ENCODE assay signal across 22 cellular contexts in the genomic region with DNA sequence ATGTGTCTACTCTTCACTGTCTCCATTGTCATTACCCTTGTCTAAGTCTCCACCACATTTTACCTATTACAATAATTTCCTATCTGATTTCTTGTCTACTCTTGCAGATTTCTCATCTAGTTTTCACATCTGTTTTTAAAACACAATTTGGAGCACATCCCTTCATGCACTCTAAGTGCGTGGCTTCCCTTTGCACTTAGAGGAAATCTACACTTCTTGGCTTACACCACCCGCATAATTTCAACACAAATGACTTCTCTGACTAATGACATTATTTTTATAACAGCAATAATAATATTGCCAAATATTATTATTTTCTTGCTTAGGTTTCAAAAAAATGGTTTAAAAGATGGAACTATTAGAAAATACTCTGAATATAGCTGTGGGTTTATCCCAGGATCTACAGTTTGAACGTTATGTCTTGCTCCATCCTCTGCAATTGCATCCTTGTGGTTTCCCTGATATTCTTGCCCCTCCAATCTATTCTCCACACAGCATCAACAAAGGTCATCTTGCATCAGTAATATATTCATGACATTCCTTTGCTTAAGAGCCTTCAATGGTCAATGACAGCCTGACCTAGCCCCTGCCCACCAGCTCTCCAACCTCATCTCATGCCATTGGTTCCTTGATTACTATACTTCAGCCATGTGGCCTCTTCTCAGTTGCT.
"Had no signal": no experiment of that assay in that cellular context is flagged by ENCODE, and none has a peak within 500 bp of the region (broad histone marks: within the 10 kb centered on the region; RNA-seq: fewer than 3 reads in every experiment).

No MANE protein-coding gene starts in this region.

- ATAC-seq: natural killer cell; right lobe of liver; stimulated activated memory B cell treated with anti-CD40 and anti-IgM and Interleukin-4, amounts not matched to agents 10 μg/mL and 1 μg/mL and 100 μg/mL, for 72 hours; stimulated activated naive CD8-positive, alpha-beta T cell treated with anti-CD3 and anti-CD28 coated beads, Interleukin-15, amount 100 ng/mL, for 72 hours had no signal

- H3K4me3 ChIP-seq: left ventricle myocardium inferior, lung, neural progenitor cell, ovary, right atrium auricular region, right lobe of liver, smooth muscle cell, tibial nerve, uterus had no signal

- H3K4me1 ChIP-seq: left ventricle myocardium inferior, right atrium auricular region, right lobe of liver, tibial nerve, uterus had no signal

- H2AFZ ChIP-seq: neural progenitor cell had no signal

- H3K27me3 ChIP-seq: neural progenitor cell, ovary, right atrium auricular region, right lobe of liver, tibial nerve, uterus had no signal

- H3K27ac ChIP-seq: left ventricle myocardium inferior, neural progenitor cell, ovary, right atrium auricular region, right lobe of liver, tibial nerve, uterus had no signal

- H3K9me3 ChIP-seq: left ventricle myocardium inferior, ovary, right atrium auricular region, right lobe of liver, tibial nerve, uterus had no signal

- H3K36me3 ChIP-seq: left ventricle myocardium inferior, neural progenitor cell, ovary, right atrium auricular region, right lobe of liver, tibial nerve, uterus had no signal

- H3K4me2 ChIP-seq: neural progenitor cell, smooth muscle cell had no signal

- DNase-seq: islet precursor cell; left ventricle myocardium inferior; mesendoderm; naive B cell; natural killer cell; nephron progenitor cell; ovary; right lobe of liver; stimulated activated CD4-positive, alpha-beta T cell treated with anti-CD3 and anti-CD28 coated beads, Interleukin-1b, Interleukin-23, amount 100 ng/mL, for 48 hours; stimulated activated CD4-positive, alpha-beta T cell treated with anti-CD3 and anti-CD28 coated beads, Interleukin-2, amount 100 ng/mL, for 48 hours; stimulated activated CD4-positive, alpha-beta T cell treated with anti-CD3 and anti-CD28 coated beads, Interleukin-4, amount 100 ng/mL, for 4 hours; stimulated activated CD8-positive, alpha-beta memory T cell treated with anti-CD3 and anti-CD28 coated beads, Interleukin-4, amount 100 ng/mL, for 48 hours; stimulated activated naive CD4-positive, alpha-beta T cell treated with Interleukin-2 at 50 U/mL for 16 hours; stimulated activated naive CD8-positive, alpha-beta T cell treated with anti-CD3 and anti-CD28 coated beads, Interleukin-15, amount 100 ng/mL, for 72 hours; substantia nigra; uterus had no signal

- H3K9ac ChIP-seq: neural progenitor cell had no signal
